14 cellular contexts compared by ENCODE assay signal in genomic region chr16:23121024-23121423, GRCh38. TPM values are rescaled to one million over a fixed set of nuclear protein-coding genes. Genes with fewer than 3 reads are reported as not detected.
DNase-seq lines count a peak whose midpoint lies in the region; ATAC-seq, FAIRE-seq and TF ChIP-seq lines count a peak whose summit lies in the region.
"Had no signal": no experiment of that assay in that cellular context is flagged by ENCODE, and none has a peak within 500 bp of the region (broad histone marks: within the 10 kb centered on the region; RNA-seq: fewer than 3 reads in every experiment).

No MANE protein-coding gene starts in this region.

- H3K27me3 ChIP-seq in prostate gland (replicated peaks; ENCODE audit: insufficient read depth) = no peaks in the 10 kb centered on the region
- H3K27me3 ChIP-seq: BLaER1 treated with 17β-estradiol and CSF1 and Interleukin-3, amounts not matched to agents 10 nM and 100 nM had no signal

- peak overlapping the region; percentile 57 to 64 for H3K27ac ChIP-seq in prostate gland
- H3K27ac ChIP-seq: BLaER1 treated with 17β-estradiol and CSF1 and Interleukin-3, amounts not matched to agents 10 nM and 100 nM had no signal

- H3K36me3 Mint-ChIP-seq in T-helper 17 cell (ENCODE audit: low read depth) = peaks cover 5% of the 10 kb centered on the region

- WGBS in prostate gland = 25% methylated on average over 3 of the region's 3 CpGs

- peak overlapping the region; percentile 84 for H3K27ac Mint-ChIP-seq in T-helper 17 cell

- H3K4me1 ChIP-seq in prostate gland (replicated peaks) = no peaks in the 10 kb centered on the region

- peaks cover 10% of the 10 kb centered on the region for H3K4me1 Mint-ChIP-seq in T-helper 17 cell

- TF ChIP-seq POLR2A in prostate gland (IDR thresholded peaks at IDR 0.05) = no peak

- H3K9me3 ChIP-seq in T-helper 17 cell (ENCODE audit: control insufficient read depth, low read length, poor library complexity, severe bottlenecking) (no peaks in the 10 kb centered on the region), prostate gland (no peaks in the 10 kb centered on the region)

- DNase-seq in EH (ENCODE audit: low read depth) (peak; percentile 13), T-helper 17 cell (no peak), fibroblast of mammary gland (ENCODE audit: low read depth) (peak; percentile 25), prostate gland (ENCODE audit: low spot score) (peak; percentile 40), NCI-H526 treated with DMSO at 0.1 percent for 48 hours (lab: John Stamatoyannopoulos, UW) (no peak), HTR-8/SVneo (ENCODE audit: insufficient read length, low spot score) (no peak), DMS53 (lab: John Stamatoyannopoulos, UW) (no peak)
- DNase-seq: activated CD4-positive, CD25-positive, alpha-beta regulatory T cell; activated naive CD4-positive, alpha-beta T cell treated with anti-CD3 and anti-CD28 coated beads, Interleukin-2, amount 50 U/mL, for 16 hours; NCI-H1930; NK-92 treated with Interleukin-12 subunit alpha and Interleukin-12 subunit beta, amount 100 ng/mL, for 24 hours; stimulated activated CD4-positive, alpha-beta T cell treated with anti-CD3 and anti-CD28 coated beads, Interleukin-2, amount 100 ng/mL, for 48 hours had no signal

- H3K27me3 Mint-ChIP-seq in T-helper 17 cell = no peaks in the 10 kb centered on the region

- no peak overlapping the region for H3K4me3 Mint-ChIP-seq in T-helper 17 cell

- intact Hi-C loops in prostate gland (cut with DNase I) = no loop called here

- ATAC-seq in T-helper 17 cell (no peak), GM18519 (IDR thresholded peaks at IDR 0.05; ENCODE audit: low FRiP score, unreplicated experiment) (no peak)

- no peak for TF ChIP-seq CTCF in fibroblast of mammary gland (conservative IDR thresholded peaks at IDR 0.05; ENCODE audit: control insufficient read depth, insufficient read depth, low read depth, low read length)
- TF ChIP-seq CTCF in prostate gland (IDR thresholded peaks at IDR 0.05) = no peak

- no peaks in the 10 kb centered on the region for H3K36me3 ChIP-seq in prostate gland

- no peak for FAIRE-seq in HTR-8/SVneo (lab: Jason Lieb, UNC)

- no peak overlapping the region for H3K4me3 ChIP-seq in fibroblast of mammary gland (ENCODE audit: control insufficient read depth, low read depth, low read length)
- no peak overlapping the region for H3K4me3 ChIP-seq in prostate gland
- H3K4me3 ChIP-seq: BLaER1 treated with 17β-estradiol and CSF1 and Interleukin-3, amounts not matched to agents 10 nM and 100 nM had no signal

RNA-seq across cellular contexts. Expression of gene USP31, which starts 28.2 kb away (rescaled TPM):
- total RNA-seq in T-helper 17 cell = 1 to 10 TPM; 3.5 to 7.2 TPM
- 10 to 100 TPM; 16.2 to 67.3 TPM for total RNA-seq in prostate gland

Comparison
In these comparisons a context has a peak if more than half of its experiments do, and no peak if none do; other contexts are left out.
1. DNase-seq: peak in EH (single experiment), fibroblast of mammary gland (single experiment) and prostate gland (single experiment); none in T-helper 17 cell (0 of 3), NCI-H526 treated with DMSO at 0.1 percent for 48 hours (single experiment), HTR-8/SVneo (single experiment) and DMS53 (single experiment).